In the genomic region with DNA sequence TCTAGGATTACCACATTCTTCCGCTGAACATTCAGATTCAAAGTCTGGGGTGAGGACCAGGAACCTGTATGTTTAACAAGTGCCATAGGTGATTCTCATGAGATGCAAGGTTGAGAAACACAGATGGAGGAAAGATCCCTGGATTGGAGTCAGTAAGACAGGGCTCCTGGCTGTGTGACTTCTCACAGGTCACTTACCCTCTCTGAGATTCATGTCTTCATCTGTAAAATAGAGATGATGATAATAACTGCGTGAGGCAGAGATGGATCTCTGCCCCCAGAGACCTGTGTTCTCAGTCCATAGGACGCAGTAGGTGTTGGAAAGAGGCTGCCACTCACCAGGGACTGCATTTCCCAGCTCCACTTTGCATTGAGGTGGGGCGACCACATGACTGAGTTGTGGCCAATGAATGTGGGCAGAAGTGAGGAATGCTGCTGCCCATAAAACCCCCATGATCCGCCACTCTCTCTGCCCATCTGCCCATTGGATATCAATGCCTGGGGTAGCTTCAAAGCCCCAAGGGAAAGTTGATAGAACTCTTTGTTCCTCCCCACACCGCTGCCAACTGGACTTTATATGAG, we compare ENCODE assay signal across 31 cellular contexts. TPM values are rescaled to one million over a fixed set of nuclear protein-coding genes. Genes with fewer than 3 reads are reported as not detected.
"Had no signal": no experiment of that assay in that cellular context is flagged by ENCODE, and none has a peak within 500 bp of the region (broad histone marks: within the 10 kb centered on the region; RNA-seq: fewer than 3 reads in every experiment).

No MANE protein-coding gene starts in this region.

- H2AFZ ChIP-seq: neural progenitor cell had no signal

- H3K27ac ChIP-seq: colonic mucosa, epithelial cell of prostate, gastrocnemius medialis, left lung, neural progenitor cell, psoas muscle, skin epidermis, spleen, thoracic aorta, tibial nerve, upper lobe of left lung, uterus had no signal

- ATAC-seq: esophagus mucosa; gastrocnemius medialis; left cardiac atrium; left lung; naive thymus-derived CD4-positive, alpha-beta T cell; psoas muscle; right cardiac atrium; stimulated activated naive B cell treated with anti-CD40 and anti-IgM and Interleukin-4, amounts not matched to agents 10 μg/mL and 1 μg/mL and 100 μg/mL, for 72 hours had no signal

- H3K4me3 ChIP-seq: colonic mucosa, gastrocnemius medialis, left lung, neural progenitor cell, psoas muscle, skin epidermis, spleen, thoracic aorta, tibial nerve, upper lobe of left lung, uterus had no signal

- DNase-seq: colonic mucosa; effector CD8-positive, alpha-beta T cell; endodermal cell; foreskin fibroblast; gastrocnemius medialis; head of caudate nucleus; left cardiac atrium; left lung; mesendoderm; midbrain; naive thymus-derived CD4-positive, alpha-beta T cell; nucleus accumbens; psoas muscle; right cardiac atrium; spleen; stimulated activated naive B cell treated with anti-CD40 and anti-IgM and Interleukin-4, amounts not matched to agents 10 μg/mL and 1 μg/mL and 100 μg/mL, for 72 hours; upper lobe of left lung; uterus had no signal

- FAIRE-seq: islet of Langerhans had no signal

- H3K4me1 ChIP-seq: colonic mucosa, left lung, psoas muscle, spleen, tibial nerve, upper lobe of left lung, uterus had no signal

- H3K9me3 ChIP-seq: colonic mucosa, gastrocnemius medialis, left lung, psoas muscle, thoracic aorta, tibial nerve, upper lobe of left lung, uterus had no signal

- H3K36me3 ChIP-seq: colonic mucosa, gastrocnemius medialis, left lung, neural progenitor cell, spleen, thoracic aorta, tibial nerve, upper lobe of left lung, uterus had no signal

- H3K27me3 ChIP-seq: colonic mucosa, gastrocnemius medialis, left lung, neural progenitor cell, spleen, tibial nerve, upper lobe of left lung, uterus had no signal

- H3K4me2 ChIP-seq: neural progenitor cell had no signal

- H3K9ac ChIP-seq: neural progenitor cell had no signal

RNA-seq across cellular contexts. Expression of a gene that starts 13.6 kb away (rescaled TPM):
- total RNA-seq: colonic mucosa; esophagus mucosa; gastrocnemius medialis; glomerular endothelial cell; kidney epithelial cell; left lung; lung microvascular endothelial cell; mucosa of gallbladder; naive thymus-derived CD4-positive, alpha-beta T cell; osteocyte; psoas muscle; renal cortical epithelial cell; spleen; thoracic aorta; tibial nerve; upper lobe of left lung had no signal
- polyA plus RNA-seq: naive thymus-derived CD4-positive, alpha-beta T cell; spleen had no signal

RNA-seq across cellular contexts. Expression of a gene that starts 46.5 kb away (rescaled TPM):
- total RNA-seq: lung microvascular endothelial cell had no signal
- polyA plus RNA-seq: naive thymus-derived CD4-positive, alpha-beta T cell had no signal
